ENCODE assay signal across 8 cellular contexts in genomic region chr16:87868254-87869029, GRCh38. TPM values are rescaled to one million over a fixed set of nuclear protein-coding genes. Genes with fewer than 3 reads are reported as not detected.
DNase-seq lines count a peak whose midpoint lies in the region; ATAC-seq and TF ChIP-seq lines count a peak whose summit lies in the region.
"Not testable (repeated sequence)": the region's sequence is repeated elsewhere in the genome, so short reads cannot be mapped to it uniquely, and the experiment has no call there.

No MANE protein-coding gene starts in this region.

- H3K27ac ChIP-seq in spleen = peak overlapping the region in 5 of 8 donors; percentile 73 to 86 (median 82)

- 5% methylated on average over 32 to 37 of the region's 37 CpGs for WGBS in lower leg skin, 2 donors
- WGBS in spleen, 5 donors = 10 to 25% (median 11%) methylated on average over 24 to 37 of the region's 37 CpGs

- intact Hi-C loops in lower leg skin (cut with DNase I; ENCODE audit: low total_unique reads); spleen (cut with DNase I; ENCODE audit: low total_unique reads): not testable (repeated sequence)

- H3K36me3 ChIP-seq in endocrine pancreas (ENCODE audit: control insufficient read depth, insufficient read depth, low read length); spleen: not testable (repeated sequence)

- not testable (repeated sequence) for H3K27me3 ChIP-seq in endocrine pancreas (ENCODE audit: control insufficient read depth, insufficient read depth, low read length)
- peaks cover 0 to 27% (median 0%) of the 10 kb centered on the region in 7 donors for H3K27me3 ChIP-seq in spleen (replicated peaks in 1 of 7)

- H3K27ac Mint-ChIP-seq in activated T-cell treated with anti-CD3 and anti-CD28 coated beads, Interleukin-2, amount 50 U/mL, for 72 hours = peak overlapping the region; percentile 100

- H3K36me3 Mint-ChIP-seq in activated T-cell treated with anti-CD3 and anti-CD28 coated beads, Interleukin-2, amount 50 U/mL, for 72 hours (ENCODE audit: insufficient read depth in 2 of 2) = peaks cover 35 to 44% of the 10 kb centered on the region in 2 donors

- peak overlapping the region; percentile 98 to 100 for H3K4me3 Mint-ChIP-seq in activated T-cell treated with anti-CD3 and anti-CD28 coated beads, Interleukin-2, amount 50 U/mL, for 72 hours

- not testable (repeated sequence) for H3K4me1 ChIP-seq in endocrine pancreas (ENCODE audit: control insufficient read depth, insufficient read depth, low read length)
- H3K4me1 ChIP-seq in spleen = peaks cover 0 to 79% (median 26%) of the 10 kb centered on the region in 6 donors

- DNase-seq in AG08396 (ENCODE audit: low spot score) (peak; percentile 52), RPMI7951 (ENCODE audit: low read depth) (peak; percentile 93), lower leg skin (ENCODE audit: low spot score in 2 of 2) (peak in 1 of 2 donors; percentile 23), spleen (peak; percentile 79)
- peak; percentile 78 to 81 for DNase-seq in activated T-cell treated with anti-CD3 and anti-CD28 coated beads, Interleukin-2, amount 50 U/mL, for 72 hours

- ATAC-seq in GM19324 (IDR thresholded peaks at IDR 0.05; ENCODE audit: low FRiP score, unreplicated experiment) (peak; percentile 16), HG03565 (IDR thresholded peaks at IDR 0.05; ENCODE audit: unreplicated experiment) (peak; percentile 24)
- ATAC-seq in activated T-cell treated with anti-CD3 and anti-CD28 coated beads, Interleukin-2, amount 50 U/mL, for 72 hours (replicated peaks in 1 of 2) = peak; percentile 55 to 61

- peaks cover 70% of the 10 kb centered on the region for H3K4me1 Mint-ChIP-seq in activated T-cell treated with anti-CD3 and anti-CD28 coated beads, Interleukin-2, amount 50 U/mL, for 72 hours (ENCODE audit: low read depth)

- not testable (repeated sequence) for H3K9me3 ChIP-seq in endocrine pancreas (ENCODE audit: control insufficient read depth, low read length); spleen

- not testable (repeated sequence) for H3K9ac ChIP-seq in endocrine pancreas (ENCODE audit: control insufficient read depth, insufficient read depth, low read length)

- H3K4me3 ChIP-seq in endocrine pancreas (ENCODE audit: control insufficient read depth, insufficient read depth, low read length) (peak overlapping the region; percentile 47), lower leg skin (ENCODE audit: low read depth, poor library complexity, severe bottlenecking) (peak overlapping the region; percentile 15), spleen (peak overlapping the region; percentile 37 to 77 (median 63))

- not testable (repeated sequence) for TF ChIP-seq CTCF in lower leg skin (IDR thresholded peaks at IDR 0.05); spleen (IDR thresholded peaks at IDR 0.05 in 8 of 11, conservative IDR thresholded peaks at IDR 0.05 in 3 of 11)

- not testable (repeated sequence) for H3K9me3 Mint-ChIP-seq in activated T-cell treated with anti-CD3 and anti-CD28 coated beads, Interleukin-2, amount 50 U/mL, for 72 hours

- H3K27me3 Mint-ChIP-seq in activated T-cell treated with anti-CD3 and anti-CD28 coated beads, Interleukin-2, amount 50 U/mL, for 72 hours (ENCODE audit: low read depth) = not testable (repeated sequence)

- TF ChIP-seq POLR2A in lower leg skin (IDR thresholded peaks at IDR 0.05); spleen (IDR thresholded peaks at IDR 0.05): not testable (repeated sequence)

RNA-seq across cellular contexts. Expression of gene SLC7A5, which starts 0.9 kb away (rescaled TPM):
- total RNA-seq in RPMI7951 (2014; rRNA removed; shearing (Covaris generic)) = 27.3 and 31.8 TPM in 2 replicates
- total RNA-seq in activated T-cell treated with anti-CD3 and anti-CD28 coated beads, Interleukin-2, amount 50 U/mL, for 72 hours = 100 to 1,000 TPM; 463 to 508 TPM
- total RNA-seq in lower leg skin = 10 to 100 TPM in 3 of 4 donors, 1 to 10 TPM in 1; 8.0 to 39.0 (median 19.4) TPM
- total RNA-seq in spleen = 10 to 100 TPM in 6 of 7 donors, 1 to 10 TPM in 1; 9.8 to 30.6 (median 18.5) TPM
- polyA plus RNA-seq in spleen = 1 to 10 TPM; 2.5 to 7.3 (median 5.1) TPM

Comparison
In these comparisons a context has a peak if more than half of its experiments do, and no peak if none do; other contexts are left out.
1. RNA of gene SLC7A5, which starts 0.9 kb away (total RNA-seq): 463 to 508 TPM in activated T-cell treated with anti-CD3 and anti-CD28 coated beads, Interleukin-2, amount 50 U/mL, for 72 hours; 27.3 to 31.8 TPM in RPMI7951, 8.0 to 39.0 TPM in lower leg skin and 9.8 to 30.6 TPM in spleen; every median in the first group is over 10 times any median in the second.
2. Peak in every context shown above with its lines, with median percentiles within 50 percentile points of each other: ATAC-seq and H3K4me3 ChIP-seq.